In genomic region chrX:24231169-24231568, GRCh38 we compare ENCODE assay signal across 1 cellular context.
TF ChIP-seq lines count a peak whose summit lies in the region.

No MANE protein-coding gene starts in this region.

TF ChIP-seq in SK-N-SH, 30 proteins besides CTCF, POLR2A, EP300 and RAD21 (continued from another document):
- TF ChIP-seq, protein P1, sequence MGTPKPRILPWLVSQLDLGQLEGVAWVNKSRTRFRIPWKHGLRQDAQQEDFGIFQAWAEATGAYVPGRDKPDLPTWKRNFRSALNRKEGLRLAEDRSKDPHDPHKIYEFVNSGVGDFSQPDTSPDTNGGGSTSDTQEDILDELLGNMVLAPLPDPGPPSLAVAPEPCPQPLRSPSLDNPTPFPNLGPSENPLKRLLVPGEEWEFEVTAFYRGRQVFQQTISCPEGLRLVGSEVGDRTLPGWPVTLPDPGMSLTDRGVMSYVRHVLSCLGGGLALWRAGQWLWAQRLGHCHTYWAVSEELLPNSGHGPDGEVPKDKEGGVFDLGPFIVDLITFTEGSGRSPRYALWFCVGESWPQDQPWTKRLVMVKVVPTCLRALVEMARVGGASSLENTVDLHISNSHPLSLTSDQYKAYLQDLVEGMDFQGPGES (IDR thresholded peaks at IDR 0.05; ENCODE audit: low read depth, low read length), result no peak
- TF ChIP-seq FOXJ3 (CRISPR knock-in tag; IDR thresholded peaks at IDR 0.05), result no peak
- no peak for TF ChIP-seq MEF2A (IDR thresholded peaks at IDR 0.05; ENCODE audit: borderline replicate concordance, low read depth)
- no peak for TF ChIP-seq GATA2 (CRISPR knock-in tag; IDR thresholded peaks at IDR 0.05)
